In genomic region chr16:23374721-23375120, GRCh38 we compare ENCODE assay signal across 23 cellular contexts.
DNase-seq lines count a peak whose midpoint lies in the region; ATAC-seq and TF ChIP-seq lines count a peak whose summit lies in the region.
"Had no signal": no experiment of that assay in that cellular context is flagged by ENCODE, and none has a peak within 500 bp of the region (broad histone marks: within the 10 kb centered on the region; RNA-seq: fewer than 3 reads in every experiment).

No MANE protein-coding gene starts in this region.

- H3K36me3 Mint-ChIP-seq in Calu3 (ENCODE audit: insufficient read depth, unreplicated experiment): no peaks in the 10 kb centered on the region
- H3K36me3 Mint-ChIP-seq in immature natural killer cell: no peaks in the 10 kb centered on the region
- no peaks in the 10 kb centered on the region for H3K36me3 Mint-ChIP-seq in CD8-positive, alpha-beta memory T cell

- H3K4me3 ChIP-seq in body of pancreas: no peak overlapping the region
- no peak overlapping the region for H3K4me3 ChIP-seq in lung
- no peak overlapping the region for H3K4me3 ChIP-seq in CD8-positive, alpha-beta memory T cell (ENCODE audit: low read length)
- H3K4me3 ChIP-seq: BLaER1 had no signal

- intact Hi-C loops in Calu3 (cut with micrococcal nuclease; ENCODE audit: unreplicated experiment) (loop anchor here (5.0 kb wide), 1 partner anchor 192 kb away; the partner anchor contains the start of gene SCNN1G), body of pancreas (cut with DNase I) (no loop called here)

- TF ChIP-seq POLR2A in body of pancreas (IDR thresholded peaks at IDR 0.05): no peak

- CTCF ChIA-PET in Calu3 (lab: Charles Lee): interaction anchor here (0.5 to 1.2 kb wide), 6 partner anchors 12 to 531 kb away, joined by 3 to 14 read pairs (median 4); no protein-coding TSS in a partner anchor
- CTCF ChIA-PET in CD8-positive, alpha-beta memory T cell (lab: Charles Lee): no interaction called here

- POLR2A ChIA-PET in CD8-positive, alpha-beta memory T cell (lab: Charles Lee): no interaction called here

- no TSS peak for BruUV-seq in Calu3 (replicated peaks; lab: Mats Ljungman, UMichigan)

- TF ChIP-seq CTCF in Calu3 (IDR thresholded peaks at IDR 0.05; ENCODE audit: unreplicated experiment) (no peak), body of pancreas (IDR thresholded peaks at IDR 0.05) (no peak), lung (IDR thresholded peaks at IDR 0.05; ENCODE audit: control extremely low read depth, extremely low read depth) (no peak)

- H3K27ac ChIP-seq in body of pancreas: no peak overlapping the region
- H3K27ac ChIP-seq in lung (ENCODE audit: low read depth in 1 of 2, low read length in 1 of 2): no peak overlapping the region
- no peak overlapping the region for H3K27ac ChIP-seq in CD8-positive, alpha-beta memory T cell (ENCODE audit: low read depth, low read length)
- H3K27ac ChIP-seq: BLaER1 had no signal

- H3K36me3 ChIP-seq in body of pancreas (replicated peaks in 1 of 2; ENCODE audit: insufficient read depth in 1 of 2, low read depth in 2 of 2) (no peaks in the 10 kb centered on the region), lung (ENCODE audit: control insufficient read depth in 2 of 2, insufficient read depth in 2 of 2, low read length in 2 of 2) (no peaks in the 10 kb centered on the region)
- H3K36me3 ChIP-seq in CD8-positive, alpha-beta memory T cell (ENCODE audit: insufficient read depth, low read length): no peaks in the 10 kb centered on the region
- H3K36me3 ChIP-seq: BLaER1 had no signal

- no peaks in the 10 kb centered on the region for H3K9me3 Mint-ChIP-seq in Calu3 (ENCODE audit: low read depth, unreplicated experiment)
- H3K9me3 Mint-ChIP-seq in immature natural killer cell: no peaks in the 10 kb centered on the region
- no peaks in the 10 kb centered on the region for H3K9me3 Mint-ChIP-seq in CD8-positive, alpha-beta memory T cell
- H3K9me3 Mint-ChIP-seq: activated naive CD4-positive, alpha-beta T cell treated with anti-CD3 and anti-CD28 coated beads for 36 hours; activated T-cell treated with anti-CD3 and anti-CD28 coated beads, Interleukin-2, amount 50 U/mL, for 4 hours; dendritic cell treated with granulocyte-macrophage colony-stimulating factor and Interleukin-4, amounts not matched to agents 40 ng/mL and 50 ng/mL, for 4 days; neural crest cell had no signal

- 36 to 51% methylated on average over 7 to 10 of the region's 10 CpGs for WGBS in body of pancreas, 2 donors
- WGBS in lung, 2 donors: 70 to 85% methylated on average over 10 of the region's 10 CpGs

- peaks cover 76% of the 10 kb centered on the region for H3K27me3 Mint-ChIP-seq in Calu3 (ENCODE audit: unreplicated experiment)
- H3K27me3 Mint-ChIP-seq in immature natural killer cell (ENCODE audit: low read depth in 3 of 3): peaks cover 0 to 2% (median 0%) of the 10 kb centered on the region in 3 donors
- H3K27me3 Mint-ChIP-seq in CD8-positive, alpha-beta memory T cell: peaks cover 0 to 4% of the 10 kb centered on the region in 2 donors

- H3K9me3 ChIP-seq in body of pancreas (no peaks in the 10 kb centered on the region), lung (ENCODE audit: control insufficient read depth in 2 of 2, insufficient read depth in 1 of 2, low read length in 1 of 2) (no peaks in the 10 kb centered on the region)
- no peaks in the 10 kb centered on the region for H3K9me3 ChIP-seq in CD8-positive, alpha-beta memory T cell (ENCODE audit: low read length)
- H3K9me3 ChIP-seq: BLaER1 had no signal

- no peak overlapping the region for H3K27ac Mint-ChIP-seq in Calu3 (ENCODE audit: unreplicated experiment)
- no peak overlapping the region for H3K27ac Mint-ChIP-seq in immature natural killer cell
- no peak overlapping the region for H3K27ac Mint-ChIP-seq in CD8-positive, alpha-beta memory T cell
- H3K27ac Mint-ChIP-seq: activated naive CD4-positive, alpha-beta T cell treated with anti-CD3 and anti-CD28 coated beads for 36 hours; dendritic cell treated with granulocyte-macrophage colony-stimulating factor and Interleukin-4, amounts not matched to agents 40 ng/mL and 50 ng/mL, for 4 days had no signal

- no peaks in the 10 kb centered on the region for H3K4me1 ChIP-seq in body of pancreas
- H3K4me1 ChIP-seq in lung (ENCODE audit: control insufficient read depth in 2 of 2, insufficient read depth in 2 of 2, low read length in 2 of 2): no peaks in the 10 kb centered on the region
- no peaks in the 10 kb centered on the region for H3K4me1 ChIP-seq in CD8-positive, alpha-beta memory T cell (ENCODE audit: insufficient read depth, low read length)

- H3K4me1 Mint-ChIP-seq in Calu3 (ENCODE audit: low read depth, unreplicated experiment) (peaks cover 8% of the 10 kb centered on the region), immature natural killer cell (no peaks in the 10 kb centered on the region)
- H3K4me1 Mint-ChIP-seq in CD8-positive, alpha-beta memory T cell: no peaks in the 10 kb centered on the region
- H3K4me1 Mint-ChIP-seq: neural crest cell had no signal

- H3K27me3 ChIP-seq in body of pancreas: no peaks in the 10 kb centered on the region
- no peaks in the 10 kb centered on the region for H3K27me3 ChIP-seq in lung (ENCODE audit: control insufficient read depth, insufficient read depth)
- no peaks in the 10 kb centered on the region for H3K27me3 ChIP-seq in CD8-positive, alpha-beta memory T cell (ENCODE audit: insufficient read depth, low read length, poor library complexity, severe bottlenecking)
- H3K27me3 ChIP-seq: BLaER1 had no signal

- H3K4me3 Mint-ChIP-seq in Calu3 (ENCODE audit: low read depth, unreplicated experiment) (no peak overlapping the region), immature natural killer cell (no peak overlapping the region)
- H3K4me3 Mint-ChIP-seq in CD8-positive, alpha-beta memory T cell: no peak overlapping the region
- H3K4me3 Mint-ChIP-seq: activated naive CD4-positive, alpha-beta T cell treated with anti-CD3 and anti-CD28 coated beads for 36 hours; activated T-cell treated with anti-CD3 and anti-CD28 coated beads, Interleukin-2, amount 50 U/mL, for 4 hours; dendritic cell treated with granulocyte-macrophage colony-stimulating factor and Interleukin-4, amounts not matched to agents 40 ng/mL and 50 ng/mL, for 4 days; neural crest cell had no signal

- peak; percentile 60 for DNase-seq in Calu3
- peak; percentile 43 for DNase-seq in HT-29 (ENCODE audit: low spot score)
- DNase-seq in body of pancreas: peak in 3 of 4 donors; percentile 14 to 56 (median 43)
- DNase-seq in lung (ENCODE audit: low spot score): peak; percentile 55
- no peak for DNase-seq in immature natural killer cell
- DNase-seq in CD8-positive, alpha-beta memory T cell: no peak
- DNase-seq: ACHN; activated CD4-positive, alpha-beta T cell treated with anti-CD3 and anti-CD28 coated beads for 4 hours; activated naive CD4-positive, alpha-beta T cell treated with anti-CD3 and anti-CD28 coated beads for 36 hours; activated T-cell treated with anti-CD3 and anti-CD28 coated beads, Interleukin-2, amount 50 U/mL, for 4 hours; amniotic stem cell; HCEC 1CT; Kasumi-1; left ventricle myocardium superior; NCI-H1092; NCI-H2081 treated with DMSO at 0.1 percent for 48 hours; SHP77 treated with DMSO at 0.1 percent for 48 hours had no signal

- ATAC-seq in body of pancreas: peak; percentile 40
- peak; percentile 44 for ATAC-seq in lung (ENCODE audit: insufficient read depth, low FRiP score)
- ATAC-seq in HG02973 (IDR thresholded peaks at IDR 0.05; ENCODE audit: unreplicated experiment): no peak
- ATAC-seq in GM18861 (IDR thresholded peaks at IDR 0.05; ENCODE audit: unreplicated experiment): no peak
- ATAC-seq: activated T-cell treated with anti-CD3 and anti-CD28 coated beads, Interleukin-2, amount 50 U/mL, for 4 hours; left ventricle myocardium superior; sciatic nerve had no signal

Comparison
In these comparisons a context has a peak if more than half of its experiments do, and no peak if none do; other contexts are left out.
1. DNase-seq: peak in Calu3 (single experiment), HT-29 (single experiment), body of pancreas (3 of 4) and lung (single experiment); none in immature natural killer cell (0 of 3) and CD8-positive, alpha-beta memory T cell (0 of 5).
2. ATAC-seq: peak in body of pancreas (single experiment) and lung (single experiment); none in HG02973 (single experiment) and GM18861 (single experiment).